11 cellular contexts compared by ENCODE assay signal in the genomic region with DNA sequence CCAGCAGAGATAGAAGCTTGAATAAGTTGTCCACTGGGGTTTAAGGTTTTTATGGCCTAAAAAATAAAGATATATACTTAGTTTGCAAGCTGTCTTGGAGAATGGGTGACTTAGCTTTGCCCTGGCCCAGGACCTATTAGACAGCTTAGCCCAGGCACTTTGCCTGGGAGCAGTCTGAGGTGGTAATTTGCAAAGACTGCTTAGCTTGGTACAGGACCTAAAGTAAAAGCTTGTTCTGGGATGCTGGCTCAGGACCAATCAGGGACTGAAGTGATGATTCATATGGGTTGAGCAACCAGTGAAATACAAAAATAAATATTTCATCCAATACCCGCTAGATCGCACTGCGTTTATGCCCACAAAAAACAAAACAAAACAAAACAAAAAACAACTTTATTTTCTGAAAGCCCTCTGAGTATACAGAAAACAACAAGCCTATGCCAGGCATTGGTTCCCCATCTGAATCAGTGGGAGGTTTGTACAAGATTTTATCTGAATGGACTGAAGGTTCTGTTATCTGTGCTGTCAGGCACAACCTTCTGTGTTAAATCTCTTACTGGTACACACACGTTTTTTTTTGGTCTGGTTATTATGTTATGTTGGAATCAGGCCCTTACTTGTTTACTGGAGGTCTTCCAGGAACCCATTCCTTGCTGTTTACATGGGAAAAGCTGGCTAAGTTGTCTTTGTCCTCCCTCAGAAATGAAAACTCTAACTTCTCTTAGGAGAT. TPM values are rescaled to one million over a fixed set of nuclear protein-coding genes. Genes with fewer than 3 reads are reported as not detected.
DNase-seq lines count a peak whose midpoint lies in the region; ATAC-seq and TF ChIP-seq lines count a peak whose summit lies in the region.
"Not testable (repeated sequence)": the region's sequence is repeated elsewhere in the genome, so short reads cannot be mapped to it uniquely, and the experiment has no call there.
"Had no signal": no experiment of that assay in that cellular context is flagged by ENCODE, and none has a peak within 500 bp of the region (broad histone marks: within the 10 kb centered on the region; RNA-seq: fewer than 3 reads in every experiment).

No MANE protein-coding gene starts in this region.

- H3K4me1 ChIP-seq in RWPE2 (ENCODE audit: insufficient read depth, poor library complexity, severe bottlenecking); thoracic aorta (ENCODE audit: control insufficient read depth in 1 of 2, low read depth in 2 of 2): not testable (repeated sequence)

- H3K9me3 ChIP-seq in RWPE2 (ENCODE audit: severe bottlenecking); thoracic aorta: not testable (repeated sequence)

- not testable (repeated sequence) for H3K36me3 ChIP-seq in RWPE2 (ENCODE audit: low read depth); thoracic aorta

- not testable (repeated sequence) for H3K27ac ChIP-seq in RWPE2 (ENCODE audit: poor library complexity, severe bottlenecking); thoracic aorta

- H3K27me3 ChIP-seq in RWPE2 (ENCODE audit: insufficient read depth, poor library complexity, severe bottlenecking); thoracic aorta (replicated peaks; ENCODE audit: insufficient read depth): not testable (repeated sequence)

- not testable (repeated sequence) for H3K4me3 ChIP-seq in RWPE2 (ENCODE audit: severe bottlenecking); thoracic aorta

- not testable (repeated sequence) for DNase-seq in RWPE2 (ENCODE audit: low spot score); Right ventricle myocardium inferior (ENCODE audit: missing footprints); left ventricle myocardium superior; thoracic aorta (ENCODE audit: low spot score)

- intact Hi-C loops in Right ventricle myocardium inferior (cut with DNase I); left ventricle myocardium superior (cut with micrococcal nuclease): not testable (repeated sequence)

- ATAC-seq in RWPE2 (ENCODE audit: low read depth) (peak; percentile 93), Right ventricle myocardium inferior (peak; percentile 70), left ventricle myocardium superior (peak; percentile 89), thoracic aorta (ENCODE audit: insufficient number of reproducible peaks, low FRiP score, low read depth) (peak; percentile 60)

- TF ChIP-seq CTCF in RWPE2 (IDR thresholded peaks at IDR 0.05; ENCODE audit: poor library complexity, severe bottlenecking); thoracic aorta (IDR thresholded peaks at IDR 0.05): not testable (repeated sequence)

RNA-seq across cellular contexts. Expression of gene CDY1, which starts 8.6 kb away (rescaled TPM):
- not detected for total RNA-seq in Right ventricle myocardium inferior
- not detected for total RNA-seq in left ventricle myocardium superior
- not detected for total RNA-seq in thoracic aorta
- total RNA-seq: A673; CD4-positive, alpha-beta memory T cell; CD4-positive, CD25-positive, alpha-beta regulatory T cell; CD8-positive, alpha-beta memory T cell; Daoy; G401; GM12878 had no signal
